ENCODE assay signal across 12 cellular contexts in the genomic region with DNA sequence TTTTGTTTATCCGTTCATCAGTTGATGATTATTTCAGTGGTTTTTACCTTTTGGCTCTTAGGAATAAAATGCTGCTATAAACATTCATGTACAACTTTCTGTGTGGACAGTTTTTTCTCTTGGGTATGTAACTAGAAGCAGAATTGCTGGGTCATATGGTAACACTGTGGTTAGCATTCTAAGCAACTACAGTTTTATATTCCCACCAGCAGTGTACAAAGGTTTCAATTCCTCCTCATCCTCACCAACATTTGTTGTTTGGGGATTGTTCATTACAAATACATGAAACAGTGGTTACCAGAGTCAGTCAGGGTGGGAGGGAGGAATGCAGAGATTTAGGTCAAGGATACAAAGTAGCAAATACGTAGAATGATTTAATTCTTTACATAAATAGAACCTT.
DNase-seq lines count a peak whose midpoint lies in the region; ATAC-seq lines count a peak whose summit lies in the region.
"Had no signal": no experiment of that assay in that cellular context is flagged by ENCODE, and none has a peak within 500 bp of the region (broad histone marks: within the 10 kb centered on the region; RNA-seq: fewer than 3 reads in every experiment).

No MANE protein-coding gene starts in this region.

- DNase-seq in renal cortical epithelial cell (ENCODE audit: low read depth) (peak; percentile 36), SKM-1 (lab: John Stamatoyannopoulos, UW; ENCODE audit: unreplicated experiment) (no peak), EL (no peak), T1000 (lab: John Stamatoyannopoulos, UW) (no peak)
- DNase-seq: activated CD4-positive, alpha-beta T cell treated with anti-CD3 and anti-CD28 coated beads, Interleukin-2, amount 10 ng/mL, durations not matched to agents 7 days and 5 days; activated T-cell treated with anti-CD3 and anti-CD28 coated beads for 4 hours; AML-193; heart left ventricle; kidney had no signal

- peak; percentile 29 for ATAC-seq in GM19023 (IDR thresholded peaks at IDR 0.05; ENCODE audit: unreplicated experiment)
- ATAC-seq in HG02678 (IDR thresholded peaks at IDR 0.05; ENCODE audit: unreplicated experiment), result peak; percentile 47
- peak; percentile 44 for ATAC-seq in HG03521 (IDR thresholded peaks at IDR 0.05; ENCODE audit: unreplicated experiment)
- ATAC-seq: heart left ventricle had no signal
